1 cellular context compared by ENCODE assay signal in the genomic region with DNA sequence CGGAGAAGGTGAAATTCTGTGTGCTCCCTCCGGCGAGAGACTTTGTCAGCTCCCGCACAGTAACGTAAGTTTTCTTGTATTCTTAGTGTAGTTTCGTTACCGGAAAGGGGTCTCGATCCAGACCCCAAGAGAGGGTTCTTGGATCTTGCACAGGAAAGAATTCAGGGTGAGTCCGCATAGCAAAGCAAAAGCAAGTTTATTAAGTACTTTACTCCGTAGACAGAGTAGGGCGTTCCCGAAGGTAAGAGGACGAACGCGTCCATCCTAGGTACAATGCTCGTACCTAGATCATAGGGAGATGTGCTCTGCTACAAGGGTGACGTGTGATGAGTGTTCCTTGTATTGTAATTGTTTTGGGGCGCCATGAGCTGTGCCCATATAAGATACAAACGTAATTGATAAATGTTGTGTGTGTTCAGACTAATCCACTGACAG.
TF ChIP-seq lines count a peak whose summit lies in the region.

No MANE protein-coding gene starts in this region.

TF ChIP-seq in IMR-90, 13 proteins besides CTCF, POLR2A, EP300 and RAD21:
- TF ChIP-seq RCOR1 (IDR thresholded peaks at IDR 0.05; ENCODE audit: insufficient replicate concordance, low read length) = no peak
- no peak for TF ChIP-seq MXI1 (IDR thresholded peaks at IDR 0.05; ENCODE audit: borderline replicate concordance, low read depth, low read length)
- no peak for TF ChIP-seq CEBPB (IDR thresholded peaks at IDR 0.05; ENCODE audit: low read depth, low read length)
- TF ChIP-seq BHLHE40 (IDR thresholded peaks at IDR 0.05; ENCODE audit: low read depth, low read length) = no peak
- TF ChIP-seq, protein P1, sequence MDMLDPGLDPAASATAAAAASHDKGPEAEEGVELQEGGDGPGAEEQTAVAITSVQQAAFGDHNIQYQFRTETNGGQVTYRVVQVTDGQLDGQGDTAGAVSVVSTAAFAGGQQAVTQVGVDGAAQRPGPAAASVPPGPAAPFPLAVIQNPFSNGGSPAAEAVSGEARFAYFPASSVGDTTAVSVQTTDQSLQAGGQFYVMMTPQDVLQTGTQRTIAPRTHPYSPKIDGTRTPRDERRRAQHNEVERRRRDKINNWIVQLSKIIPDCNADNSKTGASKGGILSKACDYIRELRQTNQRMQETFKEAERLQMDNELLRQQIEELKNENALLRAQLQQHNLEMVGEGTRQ (IDR thresholded peaks at IDR 0.05; ENCODE audit: low read depth, low read length) = no peak
- no peak for TF ChIP-seq CHD1 (IDR thresholded peaks at IDR 0.05; ENCODE audit: low read depth, low read length)
- no peak for TF ChIP-seq MAFK (IDR thresholded peaks at IDR 0.05; ENCODE audit: low read depth, low read length)
- no peak for TF ChIP-seq FOS (IDR thresholded peaks at IDR 0.05; ENCODE audit: low read depth, low read length)
- TF ChIP-seq RFX5 (IDR thresholded peaks at IDR 0.05; ENCODE audit: low read depth, low read length) = no peak
- no peak for TF ChIP-seq NFE2L2 (IDR thresholded peaks at IDR 0.05; ENCODE audit: low read depth, low read length)
- TF ChIP-seq, protein P2, sequence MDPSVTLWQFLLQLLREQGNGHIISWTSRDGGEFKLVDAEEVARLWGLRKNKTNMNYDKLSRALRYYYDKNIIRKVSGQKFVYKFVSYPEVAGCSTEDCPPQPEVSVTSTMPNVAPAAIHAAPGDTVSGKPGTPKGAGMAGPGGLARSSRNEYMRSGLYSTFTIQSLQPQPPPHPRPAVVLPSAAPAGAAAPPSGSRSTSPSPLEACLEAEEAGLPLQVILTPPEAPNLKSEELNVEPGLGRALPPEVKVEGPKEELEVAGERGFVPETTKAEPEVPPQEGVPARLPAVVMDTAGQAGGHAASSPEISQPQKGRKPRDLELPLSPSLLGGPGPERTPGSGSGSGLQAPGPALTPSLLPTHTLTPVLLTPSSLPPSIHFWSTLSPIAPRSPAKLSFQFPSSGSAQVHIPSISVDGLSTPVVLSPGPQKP (IDR thresholded peaks at IDR 0.05; ENCODE audit: borderline replicate concordance, low read depth, low read length) = no peak
- no peak for TF ChIP-seq SMC3 (IDR thresholded peaks at IDR 0.05; ENCODE audit: low read depth, low read length)
